19 cellular contexts compared by ENCODE assay signal in the genomic region with DNA sequence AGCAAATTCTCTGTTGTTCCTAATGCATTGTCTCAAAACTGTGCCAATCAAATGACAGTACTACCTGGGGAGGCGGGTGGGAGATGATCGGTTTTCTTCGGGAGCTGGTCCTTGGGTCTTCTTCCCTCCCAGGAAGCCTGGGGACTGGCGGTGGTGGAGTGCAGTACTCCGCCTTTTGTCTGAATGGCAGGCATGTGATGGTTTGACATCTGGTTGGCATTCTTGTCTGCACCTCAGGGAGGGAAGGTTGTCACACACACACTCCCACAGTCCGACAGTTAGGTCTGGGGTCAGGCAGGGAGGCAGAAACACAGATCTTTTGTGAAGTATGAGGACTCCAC.
DNase-seq lines count a peak whose midpoint lies in the region; ATAC-seq and TF ChIP-seq lines count a peak whose summit lies in the region.
"Had no signal": no experiment of that assay in that cellular context is flagged by ENCODE, and none has a peak within 500 bp of the region (broad histone marks: within the 10 kb centered on the region; RNA-seq: fewer than 3 reads in every experiment).

No MANE protein-coding gene starts in this region.

- H3K27ac ChIP-seq in BLaER1 treated with 17β-estradiol and CSF1 and Interleukin-3, amounts not matched to agents 10 nM and 100 nM = no peak overlapping the region
- H3K27ac ChIP-seq in right lobe of liver = no peak overlapping the region
- H3K27ac ChIP-seq: SJCRH30 had no signal

- H3K9ac ChIP-seq in BLaER1 treated with 17β-estradiol and CSF1 and Interleukin-3, amounts not matched to agents 10 nM and 100 nM = no peak overlapping the region

- DNase-seq in DMS 273 treated with DMSO at 0.1 percent for 48 hours (lab: John Stamatoyannopoulos, UW) = peak; percentile 29
- DNase-seq in NCI-H2171 treated with DMSO at 0.1 percent for 48 hours (lab: John Stamatoyannopoulos, UW) = peak; percentile 83
- peak; percentile 30 for DNase-seq in left kidney (ENCODE audit: low read depth, low spot score)
- no peak for DNase-seq in GM10266 (ENCODE audit: extremely low spot score)
- no peak for DNase-seq in glomerular visceral epithelial cell (ENCODE audit: extremely low spot score)
- DNase-seq in right lobe of liver = no peak
- DNase-seq: ACHN; AML-193; Calu3; CD4-positive, alpha-beta T cell; HCEC 1CT; NCI-H1105 treated with DMSO at 0.1 percent for 48 hours; NCI-H2029 treated with DMSO at 0.1 percent for 48 hours; NCI-H226; NCI-H526 treated with DMSO at 0.1 percent for 48 hours; PC-3 had no signal

- no peaks in the 10 kb centered on the region for H4K20me1 ChIP-seq in BLaER1 treated with 17β-estradiol and CSF1 and Interleukin-3, amounts not matched to agents 10 nM and 100 nM

- no peak overlapping the region for H3K4me3 ChIP-seq in BLaER1 treated with 17β-estradiol and CSF1 and Interleukin-3, amounts not matched to agents 10 nM and 100 nM
- no peak overlapping the region for H3K4me3 ChIP-seq in right lobe of liver
- H3K4me3 ChIP-seq: GM12878, SJCRH30 had no signal

- ATAC-seq in right lobe of liver = no peak
- ATAC-seq: PC-3 had no signal

- no peaks in the 10 kb centered on the region for H3K36me3 ChIP-seq in BLaER1 treated with 17β-estradiol and CSF1 and Interleukin-3, amounts not matched to agents 10 nM and 100 nM
- no peaks in the 10 kb centered on the region for H3K36me3 ChIP-seq in right lobe of liver
- H3K36me3 ChIP-seq: SJCRH30 had no signal

- no peak for TF ChIP-seq POLR2A in right lobe of liver (IDR thresholded peaks at IDR 0.05)

- TF ChIP-seq CTCF in GM10266 (IDR thresholded peaks at IDR 0.05; ENCODE audit: control insufficient read depth, insufficient read depth, low read depth, missing control alignments) (no peak), right lobe of liver (IDR thresholded peaks at IDR 0.05) (no peak)

- intact Hi-C loops in right lobe of liver (cut with DNase I) = no loop called here

- WGBS in right lobe of liver (ENCODE audit: insufficient coverage, low coverage, low lambda C conversion rate, missing lambda C conversion rate) = 73% methylated on average over 4 of the region's 6 CpGs

- peak overlapping the region in 6 of 11 experiments; percentile 9 to 38 (median 24); a peak in 7 of 22 replicates for H3K4me2 ChIP-seq in BLaER1 treated with 17β-estradiol and CSF1 and Interleukin-3, amounts not matched to agents 10 nM and 100 nM

- peaks cover 0 to 29% (median 16%) of the 10 kb centered on the region in 10 experiments; a peak in 14 of 20 replicates for H3K4me1 ChIP-seq in BLaER1 treated with 17β-estradiol and CSF1 and Interleukin-3, amounts not matched to agents 10 nM and 100 nM
- no peaks in the 10 kb centered on the region for H3K4me1 ChIP-seq in right lobe of liver

- H3K27me3 ChIP-seq in BLaER1 treated with 17β-estradiol and CSF1 and Interleukin-3, amounts not matched to agents 10 nM and 100 nM = no peaks in the 10 kb centered on the region
- no peaks in the 10 kb centered on the region for H3K27me3 ChIP-seq in right lobe of liver
- H3K27me3 ChIP-seq: SJCRH30 had no signal

- H3K9me3 ChIP-seq in BLaER1 treated with 17β-estradiol and CSF1 and Interleukin-3, amounts not matched to agents 10 nM and 100 nM (replicated peaks in 1 of 11) = peaks cover 0 to 3% (median 0%) of the 10 kb centered on the region in 11 experiments; a peak in 1 of 22 replicates
- no peaks in the 10 kb centered on the region for H3K9me3 ChIP-seq in right lobe of liver
- H3K9me3 ChIP-seq: SJCRH30 had no signal

Comparison
In these comparisons a context has a peak if more than half of its experiments do, and no peak if none do; other contexts are left out.
1. DNase-seq: peak in DMS 273 treated with DMSO at 0.1 percent for 48 hours (single experiment), NCI-H2171 treated with DMSO at 0.1 percent for 48 hours (single experiment) and left kidney (single experiment); none in GM10266 (single experiment), glomerular visceral epithelial cell (single experiment) and right lobe of liver (0 of 3).